ENCODE assay signal across 7 cellular contexts in genomic region chr11:118918128-118918685, GRCh38. TPM values are rescaled to one million over a fixed set of nuclear protein-coding genes. Genes with fewer than 3 reads are reported as not detected.
DNase-seq lines count a peak whose midpoint lies in the region; ATAC-seq, FAIRE-seq and TF ChIP-seq lines count a peak whose summit lies in the region.

No MANE protein-coding gene starts in this region.

- TF ChIP-seq CTCF in K562 (IDR thresholded peaks at IDR 0.05 in 2 of 3, conservative IDR thresholded peaks at IDR 0.05 in 1 of 3; ENCODE audit: insufficient read depth in 2 of 3, low read depth in 1 of 3, low read length in 3 of 3) (no peak), smooth muscle cell (IDR thresholded peaks at IDR 0.05; ENCODE audit: borderline replicate concordance, insufficient read depth, poor library complexity, severe bottlenecking) (no peak)

- H3K9me3 Mint-ChIP-seq in immature natural killer cell, result no peaks in the 10 kb centered on the region

- H3K36me3 Mint-ChIP-seq in immature natural killer cell, result peaks cover 4 to 8% (median 4%) of the 10 kb centered on the region in 3 donors

- POLR2A ChIA-PET in K562 (lab: Yijun Ruan, JAX), result interaction anchor here (0.5 to 0.6 kb wide), 2 partner anchors 111 to 169 kb away, joined by 4 read pairs; no protein-coding TSS in a partner anchor

- H2AFZ ChIP-seq in K562 (ENCODE audit: low read depth, low read length) (peak overlapping the region; percentile 90), smooth muscle cell (ENCODE audit: low read depth) (no peak overlapping the region)

- H3K36me3 ChIP-seq in ES-I3 (ENCODE audit: insufficient read depth, low read length) (no peaks in the 10 kb centered on the region), K562 (ENCODE audit: control insufficient read depth, insufficient read depth, low read length) (no peaks in the 10 kb centered on the region), smooth muscle cell (ENCODE audit: low read depth) (no peaks in the 10 kb centered on the region)

- peaks cover 67% of the 10 kb centered on the region for H3F3A ChIP-seq in smooth muscle cell (ENCODE audit: low read depth)

- 11% methylated on average over 9 of the region's 14 CpGs for WGBS in K562 (ENCODE audit: insufficient coverage, low coverage, missing lambda C conversion rate)
- WGBS in smooth muscle cell (ENCODE audit: low lambda C conversion rate), result 3% methylated on average over 13 of the region's 14 CpGs

- H3K9ac ChIP-seq in ES-I3 (ENCODE audit: low read depth, low read length) (peak overlapping the region; percentile 41), K562 (ENCODE audit: insufficient read depth in 1 of 2, low read depth in 2 of 2, low read length in 2 of 2) (peak overlapping the region; percentile 62 to 91; a peak in 3 of 4 replicates), smooth muscle cell (ENCODE audit: low read depth) (peak overlapping the region; percentile 97)

- TF ChIP-seq RAD21 in K562 (CRISPR knock-in tag; conservative IDR thresholded peaks at IDR 0.05 in 1 of 2, IDR thresholded peaks at IDR 0.05 in 1 of 2), result no peak

- H3K9me3 ChIP-seq in ES-I3 (ENCODE audit: control insufficient read depth, insufficient read depth, low read length) (no peaks in the 10 kb centered on the region), K562 (replicated peaks; ENCODE audit: control insufficient read depth, insufficient read depth, low read depth, low read length) (no peaks in the 10 kb centered on the region), smooth muscle cell (replicated peaks; ENCODE audit: low read depth) (no peaks in the 10 kb centered on the region)

- H3K27ac Mint-ChIP-seq in immature natural killer cell, result peak overlapping the region; percentile 99 to 100 (median 100)

- BruUV-seq in K562 (replicated peaks; lab: Mats Ljungman, UMichigan), result no TSS peak

- in situ Hi-C loops in K562 (cut with MboI), result no loop called here

- peak overlapping the region; percentile 30 for H3K4me3 ChIP-seq in K562
- H3K4me3 ChIP-seq in smooth muscle cell, result peak overlapping the region; percentile 14

- H3K4me1 ChIP-seq in ES-I3 (ENCODE audit: insufficient read depth, low read length) (peaks cover 58% of the 10 kb centered on the region), K562 (replicated peaks in 1 of 2; ENCODE audit: control insufficient read depth in 2 of 2, insufficient read depth in 2 of 2, low read length in 2 of 2) (peaks cover 68 to 84% of the 10 kb centered on the region in 2 experiments), smooth muscle cell (ENCODE audit: low read depth) (peaks cover 92% of the 10 kb centered on the region)

- CTCF ChIA-PET in K562 (lab: Yijun Ruan, JAX; ENCODE audit: low intra/inter-chr PET ratio), result no interaction called here

- ATAC-seq in K562, result peak; percentile 68
- no peak for ATAC-seq in GM21528 (IDR thresholded peaks at IDR 0.05; ENCODE audit: low FRiP score, unreplicated experiment)

- DNase-seq in NCI-H226, result peak; percentile 95
- DNase-seq in K562 (ENCODE audit: extremely low read depth in 1 of 4, low spot score in 3 of 4), result peak; percentile 71 to 85 (median 76)
- DNase-seq in immature natural killer cell, result peak; percentile 40 to 62 (median 58)
- DNase-seq in smooth muscle cell (lab: John Stamatoyannopoulos, UW; ENCODE audit: unreplicated experiment), result peak; percentile 65
- no peak for DNase-seq in D341Med (ENCODE audit: low spot score)

- H3K79me2 ChIP-seq in K562 (ENCODE audit: control insufficient read depth, insufficient read depth, low read length) (peaks cover 35% of the 10 kb centered on the region), smooth muscle cell (ENCODE audit: low read depth) (peaks cover 56% of the 10 kb centered on the region)

- peak overlapping the region; percentile 84 to 99 (median 91) for H3K4me3 Mint-ChIP-seq in immature natural killer cell

- H3K4me1 Mint-ChIP-seq in immature natural killer cell, result peaks cover 88 to 91% of the 10 kb centered on the region in 2 donors

- TF ChIP-seq POLR2A in K562 (conservative IDR thresholded peaks at IDR 0.05), result peak; percentile 62

- H3K9me1 ChIP-seq in K562 (ENCODE audit: control insufficient read depth, insufficient read depth, low read length), result no peaks in the 10 kb centered on the region

- H3K27me3 Mint-ChIP-seq in immature natural killer cell (ENCODE audit: low read depth in 3 of 3), result peaks cover 21 to 40% (median 31%) of the 10 kb centered on the region in 3 donors

- intact Hi-C loops in K562 (cut with micrococcal nuclease), result no loop called here

- H3K27me3 ChIP-seq in K562 (ENCODE audit: control insufficient read depth in 2 of 2, insufficient read depth in 2 of 2, low read length in 2 of 2) (no peaks in the 10 kb centered on the region), smooth muscle cell (ENCODE audit: low read depth) (no peaks in the 10 kb centered on the region)

- H3K4me2 ChIP-seq in K562 (ENCODE audit: insufficient read depth, low read length), result peak overlapping the region; percentile 75
- H3K4me2 ChIP-seq in smooth muscle cell, result peak overlapping the region; percentile 91

- peak; percentile 55 for FAIRE-seq in K562 (lab: Jason Lieb, UNC)

- no peak for TF ChIP-seq EP300 in K562 (IDR thresholded peaks at IDR 0.05; ENCODE audit: low read length)

- H3K27ac ChIP-seq in K562 (ENCODE audit: extremely low read depth, low read depth, low read length), result peak overlapping the region; percentile 87
- H3K27ac ChIP-seq in smooth muscle cell (ENCODE audit: low read depth), result peak overlapping the region; percentile 100

- H4K20me1 ChIP-seq in K562 (replicated peaks; ENCODE audit: control insufficient read depth, insufficient read depth, low read length), result no peaks in the 10 kb centered on the region
- peaks cover 33% of the 10 kb centered on the region for H4K20me1 ChIP-seq in smooth muscle cell (ENCODE audit: low read depth)

RNA-seq across cellular contexts. Expression of gene BCL9L, which starts 7.5 kb away (rescaled TPM):
- 10.2 and 17.0 TPM in 2 replicates for total RNA-seq in K562 (2011; cell fraction: chromatin; rRNA removed; ENCODE audit: low replicate concordance)
- total RNA-seq in K562 (2011; cell fraction: nucleolus; rRNA removed), result 8.0 and 8.2 TPM in 2 replicates
- 8.4 and 9.2 TPM in 2 replicates for total RNA-seq in K562 (2011; cell fraction: nucleoplasm; rRNA removed)
- 2.6 and 3.3 TPM in 2 replicates for total RNA-seq in K562 (2014; rRNA removed)
- total RNA-seq in K562 (2014; rRNA removed; fragmentation: Illumina TruSeq; extraction: Trizol), result 0.38 and 0.76 TPM in 2 replicates
- 2.2 and 2.5 TPM in 2 replicates for total RNA-seq in K562 (2015; rRNA removed; fragmentation: Illumina TruSeq; extraction: Trizol)
- 14.6 and 17.9 TPM in 2 replicates for total RNA-seq in K562 (2021)
- 0.61 and 1.3 TPM in 2 replicates for polyA plus RNA-seq in K562 (2011; rRNA removed)
- polyA plus RNA-seq in K562 (2011; cell fraction: cytosol; rRNA removed), result 0.52 and 2.5 TPM in 2 replicates
- polyA plus RNA-seq in K562 (2011; cell fraction: nucleus; rRNA removed), result 6.3 and 14.0 TPM in 2 replicates
- 9.7 and 9.9 TPM in 2 replicates for polyA plus RNA-seq in K562 (2012)
- polyA plus RNA-seq in K562 (2014; fragmentation: Illumina TruSeq; extraction: Trizol), result 7.6 and 10.1 TPM in 2 replicates
- under 1 TPM; 0.01 to 0.03 TPM for polyA plus RNA-seq in K562 (2014; fragmentation: Nextera tagmentation; extraction: Ambion mirVana)
- 4.8 and 5.3 TPM in 2 replicates for polyA plus RNA-seq in K562 (2014; rRNA removed)
- 0.33 and 0.60 TPM in 2 replicates for polyA minus RNA-seq in K562 (2011; rRNA and poly(A)+ RNA removed)
- 4.6 and 5.6 TPM in 2 replicates for polyA minus RNA-seq in K562 (2011; cell fraction: cytosol; rRNA and poly(A)+ RNA removed)
- 3.8 and 4.8 TPM in 2 replicates for polyA minus RNA-seq in K562 (2011; cell fraction: nucleus; rRNA and poly(A)+ RNA removed)
- polyA plus RNA-seq in immature natural killer cell, result 10 to 100 TPM in 1 of 3 donors, 1 to 10 TPM in 1, not detected in 1; 2.2 to 10.5 TPM
- 10.5 and 10.8 TPM in 2 replicates for total RNA-seq in smooth muscle cell
- polyA plus RNA-seq in smooth muscle cell, result 11.4 and 19.0 TPM in 2 replicates

RNA-seq across cellular contexts. Expression of gene CXCR5, which starts 34.5 kb away (rescaled TPM):
- not detected in 2 replicates for total RNA-seq in K562 (2011; cell fraction: chromatin; rRNA removed; ENCODE audit: low replicate concordance)
- total RNA-seq in K562 (2011; cell fraction: nucleolus; rRNA removed), result not detected in 2 replicates
- not detected in 2 replicates for total RNA-seq in K562 (2011; cell fraction: nucleoplasm; rRNA removed)
- total RNA-seq in K562 (2014; rRNA removed) (not detected in 2 replicates), K562 (2014; rRNA removed; fragmentation: Illumina TruSeq; extraction: Trizol) (not detected in 2 replicates), K562 (2015; rRNA removed; fragmentation: Illumina TruSeq; extraction: Trizol) (not detected in 2 replicates), K562 (2021) (0.04 TPM in 1 of 2 replicates, not detected in the other), smooth muscle cell (not detected in 2 replicates)
- polyA plus RNA-seq in K562 (2011; rRNA removed) (not detected in 2 replicates), K562 (2014; fragmentation: Illumina TruSeq; extraction: Trizol) (not detected in 2 replicates), K562 (2014; fragmentation: Nextera tagmentation; extraction: Ambion mirVana) (under 1 TPM; 0.03 to 0.06 TPM), K562 (2014; rRNA removed) (not detected in 2 replicates), immature natural killer cell (under 1 TPM in 2 of 3 donors, not detected in 1; 0.05 to 0.30 TPM), smooth muscle cell (1.6 TPM in 1 of 2 replicates, not detected in the other)
- 0.03 TPM in 1 of 2 replicates, not detected in the other for polyA plus RNA-seq in K562 (2011; cell fraction: cytosol; rRNA removed)
- not detected in 2 replicates for polyA plus RNA-seq in K562 (2011; cell fraction: nucleus; rRNA removed)
- polyA plus RNA-seq in K562 (2012), result not detected in 2 replicates
- not detected in 2 replicates for polyA minus RNA-seq in K562 (2011; rRNA and poly(A)+ RNA removed)
- not detected in 2 replicates for polyA minus RNA-seq in K562 (2011; cell fraction: cytosol; rRNA and poly(A)+ RNA removed)
- polyA minus RNA-seq in K562 (2011; cell fraction: nucleus; rRNA and poly(A)+ RNA removed), result not detected in 2 replicates

RNA-seq across cellular contexts. Expression of gene UPK2, which starts 37.9 kb away (rescaled TPM):
- total RNA-seq in K562 (2011; cell fraction: chromatin; rRNA removed; ENCODE audit: low replicate concordance), result not detected in 2 replicates
- not detected in 2 replicates for total RNA-seq in K562 (2011; cell fraction: nucleolus; rRNA removed)
- not detected in 2 replicates for total RNA-seq in K562 (2011; cell fraction: nucleoplasm; rRNA removed)
- total RNA-seq in K562 (2014; rRNA removed) (not detected in 2 replicates), K562 (2014; rRNA removed; fragmentation: Illumina TruSeq; extraction: Trizol) (not detected in 2 replicates), K562 (2015; rRNA removed; fragmentation: Illumina TruSeq; extraction: Trizol) (not detected in 2 replicates), K562 (2021) (not detected in 2 replicates), smooth muscle cell (not detected in 2 replicates)
- polyA plus RNA-seq in K562 (2011; rRNA removed) (not detected in 2 replicates), K562 (2014; fragmentation: Illumina TruSeq; extraction: Trizol) (not detected in 2 replicates), K562 (2014; fragmentation: Nextera tagmentation; extraction: Ambion mirVana) (not detected), K562 (2014; rRNA removed) (not detected in 2 replicates), immature natural killer cell (1 to 10 TPM in 1 of 3 donors, under 1 TPM in 1, not detected in 1; 0.81 to 1.4 TPM), smooth muscle cell (1.4 and 2.5 TPM in 2 replicates)
- not detected in 2 replicates for polyA plus RNA-seq in K562 (2011; cell fraction: cytosol; rRNA removed)
- not detected in 2 replicates for polyA plus RNA-seq in K562 (2011; cell fraction: nucleus; rRNA removed)
- not detected in 2 replicates for polyA plus RNA-seq in K562 (2012)
- not detected in 2 replicates for polyA minus RNA-seq in K562 (2011; rRNA and poly(A)+ RNA removed)
- not detected in 2 replicates for polyA minus RNA-seq in K562 (2011; cell fraction: cytosol; rRNA and poly(A)+ RNA removed)
- not detected in 2 replicates for polyA minus RNA-seq in K562 (2011; cell fraction: nucleus; rRNA and poly(A)+ RNA removed)

RNA-seq across cellular contexts. Expression of gene FOXR1, which starts 53.4 kb away (rescaled TPM):
- total RNA-seq in K562 (2011; cell fraction: chromatin; rRNA removed; ENCODE audit: low replicate concordance), result not detected in 2 replicates
- total RNA-seq in K562 (2011; cell fraction: nucleolus; rRNA removed), result not detected in 2 replicates
- not detected in 2 replicates for total RNA-seq in K562 (2011; cell fraction: nucleoplasm; rRNA removed)
- total RNA-seq in K562 (2014; rRNA removed) (not detected in 2 replicates), K562 (2014; rRNA removed; fragmentation: Illumina TruSeq; extraction: Trizol) (not detected in 2 replicates), K562 (2015; rRNA removed; fragmentation: Illumina TruSeq; extraction: Trizol) (not detected in 2 replicates), K562 (2021) (not detected in 2 replicates), smooth muscle cell (not detected in 2 replicates)
- polyA plus RNA-seq in K562 (2011; rRNA removed) (not detected in 2 replicates), K562 (2014; fragmentation: Illumina TruSeq; extraction: Trizol) (not detected in 2 replicates), K562 (2014; fragmentation: Nextera tagmentation; extraction: Ambion mirVana) (not detected), K562 (2014; rRNA removed) (not detected in 2 replicates), immature natural killer cell (not detected), smooth muscle cell (not detected in 2 replicates)
- not detected in 2 replicates for polyA plus RNA-seq in K562 (2011; cell fraction: cytosol; rRNA removed)
- not detected in 2 replicates for polyA plus RNA-seq in K562 (2011; cell fraction: nucleus; rRNA removed)
- polyA plus RNA-seq in K562 (2012), result not detected in 2 replicates
- polyA minus RNA-seq in K562 (2011; rRNA and poly(A)+ RNA removed), result not detected in 2 replicates
- not detected in 2 replicates for polyA minus RNA-seq in K562 (2011; cell fraction: cytosol; rRNA and poly(A)+ RNA removed)
- not detected in 2 replicates for polyA minus RNA-seq in K562 (2011; cell fraction: nucleus; rRNA and poly(A)+ RNA removed)

Comparison
In these comparisons a context has a peak if more than half of its experiments do, and no peak if none do; other contexts are left out.
1. H3K9ac ChIP-seq: peak in every context shown above with its lines; median percentile 97 in smooth muscle cell; 76 in K562; 41 in ES-I3.